1 cellular context compared by ENCODE assay signal in genomic region chr17:69539781-69540319, GRCh38.
TF ChIP-seq lines count a peak whose summit lies in the region.

No MANE protein-coding gene starts in this region.

TF ChIP-seq in GM23338, 12 proteins besides CTCF, POLR2A, EP300 and RAD21 (continued from another document):
- TF ChIP-seq ZNF462 (CRISPR knock-in tag; IDR thresholded peaks at IDR 0.05) (no peak), STAT1 (IDR thresholded peaks at IDR 0.05; ENCODE audit: unreplicated experiment) (no peak), JUNB (IDR thresholded peaks at IDR 0.05; ENCODE audit: unreplicated experiment) (no peak), ZNF331 (CRISPR knock-in tag; IDR thresholded peaks at IDR 0.05; ENCODE audit: low read depth) (no peak), POLR2AphosphoS5 (IDR thresholded peaks at IDR 0.05; ENCODE audit: low read depth) (no peak), CREB1 (CRISPR knock-in tag; IDR thresholded peaks at IDR 0.05; ENCODE audit: low read depth) (no peak), EZH2phosphoT487 (IDR thresholded peaks at IDR 0.05; ENCODE audit: unreplicated experiment) (no peak), ZNF114 (CRISPR knock-in tag; IDR thresholded peaks at IDR 0.05) (no peak)
TF ChIP-seq in GM23338: peak in this region for 0.
